Comparison of ENCODE assay signal across 18 cellular contexts in genomic region chr15:68679161-68679560, GRCh38.
"Had no signal": no experiment of that assay in that cellular context is flagged by ENCODE, and none has a peak within 500 bp of the region (broad histone marks: within the 10 kb centered on the region; RNA-seq: fewer than 3 reads in every experiment).

No MANE protein-coding gene starts in this region.

- H3K27ac ChIP-seq: esophagus muscularis mucosa, left ventricle myocardium inferior, right atrium auricular region, vagina had no signal

- H3K4me1 ChIP-seq: vagina had no signal

- DNase-seq: activated CD4-positive, alpha-beta T cell treated with anti-CD3 and anti-CD28 coated beads, Interleukin-2, amount 50 U/mL, for 1 hour; activated CD8-positive, alpha-beta T cell treated with anti-CD3 and anti-CD28 coated beads for 36 hours; activated T-cell treated with anti-CD3 and anti-CD28 coated beads, Interleukin-2, amount 50 U/mL, for 4 hours; cerebellar nuclear complex; foreskin melanocyte; kidney glomerular epithelial cell; left ventricle myocardium inferior; mesendoderm; mucosa of descending colon; stimulated activated CD4-positive, alpha-beta T cell treated with anti-CD3 and anti-CD28 coated beads, Interleukin-2, amount 100 ng/mL, for 48 hours; stimulated activated naive CD8-positive, alpha-beta T cell treated with anti-CD3 and anti-CD28 coated beads, Interleukin-15, Interleukin-2, amounts not matched to agents 100 U/mL and 50 U/mL, for 24 hours; T-helper 17 cell; T1000 had no signal

- H3K4me3 ChIP-seq: esophagus muscularis mucosa, left ventricle myocardium inferior, lung, mucosa of descending colon, right atrium auricular region, vagina had no signal

- H3K36me3 ChIP-seq: esophagus muscularis mucosa, left ventricle myocardium inferior, right atrium auricular region, vagina had no signal

- H3K9me3 ChIP-seq: esophagus muscularis mucosa, left ventricle myocardium inferior, mucosa of descending colon, right atrium auricular region, vagina had no signal

- ATAC-seq: activated CD8-positive, alpha-beta T cell treated with anti-CD3 and anti-CD28 coated beads for 36 hours; activated T-cell treated with anti-CD3 and anti-CD28 coated beads, Interleukin-2, amount 50 U/mL, for 4 hours; activated T-helper 17 cell treated with anti-CD3 and anti-CD28 coated beads, Interleukin-2, amount 50 U/mL, for 72 hours; mucosa of descending colon; stimulated activated naive CD8-positive, alpha-beta T cell treated with anti-CD3 and anti-CD28 coated beads, Interleukin-15, Interleukin-2, amounts not matched to agents 100 U/mL and 50 U/mL, for 24 hours; T-helper 17 cell had no signal

- H3K27me3 ChIP-seq: esophagus muscularis mucosa, right atrium auricular region, vagina had no signal
